Comparison of ENCODE assay signal across 15 cellular contexts in the genomic region with DNA sequence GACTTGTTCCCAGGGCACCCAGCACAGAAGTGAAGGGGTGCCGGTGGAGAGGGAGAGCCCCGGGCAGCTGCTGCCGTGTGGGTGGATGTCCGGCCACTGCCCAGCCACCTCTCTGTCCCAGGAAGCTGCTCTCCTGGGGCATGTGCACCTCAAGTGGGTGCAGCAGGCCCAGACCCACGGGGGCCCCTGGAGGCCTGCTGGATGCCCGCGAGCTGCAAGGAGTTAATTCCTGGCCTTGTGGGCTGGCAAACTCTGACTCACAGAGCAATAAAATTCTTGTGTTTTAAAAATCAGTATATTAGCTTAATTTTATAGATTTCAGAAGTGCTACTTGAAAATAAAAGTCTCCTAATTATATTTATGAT.
"Had no signal": no experiment of that assay in that cellular context is flagged by ENCODE, and none has a peak within 500 bp of the region (broad histone marks: within the 10 kb centered on the region; RNA-seq: fewer than 3 reads in every experiment).

No MANE protein-coding gene starts in this region.

- DNase-seq: activated CD4-positive, alpha-beta T cell treated with anti-CD3 and anti-CD28 coated beads for 36 hours; activated CD8-positive, alpha-beta T cell treated with anti-CD3 and anti-CD28 coated beads, Interleukin-2, amount 10 ng/mL, durations not matched to agents 7 days and 5 days; activated naive CD4-positive, alpha-beta T cell treated with anti-CD3 and anti-CD28 coated beads for 36 hours; central memory CD4-positive, alpha-beta T cell; effector CD8-positive, alpha-beta T cell; T-cell; WERI-Rb-1 had no signal

- H3K4me1 ChIP-seq: parathyroid adenoma had no signal

- H3K9me3 Mint-ChIP-seq: activated naive CD4-positive, alpha-beta T cell treated with anti-CD3 and anti-CD28 coated beads for 36 hours; activated T-helper 17 cell treated with anti-CD3 and anti-CD28 coated beads, Interleukin-2, amount 50 U/mL, for 72 hours; neural crest cell; stimulated activated effector memory CD8-positive, alpha-beta T cell treated with anti-CD3 and anti-CD28 coated beads, Interleukin-12 subunit alpha, Interleukin-12 subunit beta, amount 100 ng/mL, for 72 hours; T-cell had no signal

- H3K4me3 Mint-ChIP-seq: activated CD4-positive, alpha-beta T cell treated with anti-CD3 and anti-CD28 coated beads for 36 hours; activated CD8-positive, alpha-beta T cell treated with anti-CD3 and anti-CD28 coated beads, Interleukin-2, amount 10 ng/mL, durations not matched to agents 7 days and 5 days; activated naive CD4-positive, alpha-beta T cell treated with anti-CD3 and anti-CD28 coated beads for 36 hours; activated T-helper 17 cell treated with anti-CD3 and anti-CD28 coated beads, Interleukin-2, amount 50 U/mL, for 72 hours; neural crest cell; stimulated activated effector memory CD8-positive, alpha-beta T cell treated with anti-CD3 and anti-CD28 coated beads, Interleukin-12 subunit alpha, Interleukin-12 subunit beta, amount 100 ng/mL, for 72 hours; T-cell had no signal

- H3K36me3 Mint-ChIP-seq: stimulated activated effector memory CD8-positive, alpha-beta T cell treated with anti-CD3 and anti-CD28 coated beads, Interleukin-12 subunit alpha, Interleukin-12 subunit beta, amount 100 ng/mL, for 72 hours; T-cell had no signal

- H2AFZ ChIP-seq: parathyroid adenoma had no signal

- H3K9me3 ChIP-seq: heart right ventricle, transverse colon had no signal

- ATAC-seq: activated CD4-positive, alpha-beta T cell treated with anti-CD3 and anti-CD28 coated beads for 36 hours; activated CD8-positive, alpha-beta T cell treated with anti-CD3 and anti-CD28 coated beads, Interleukin-2, amount 10 ng/mL, durations not matched to agents 7 days and 5 days; activated T-helper 17 cell treated with anti-CD3 and anti-CD28 coated beads, Interleukin-2, amount 50 U/mL, for 72 hours; stimulated activated effector memory CD8-positive, alpha-beta T cell treated with anti-CD3 and anti-CD28 coated beads, Interleukin-12 subunit alpha, Interleukin-12 subunit beta, amount 100 ng/mL, for 72 hours; T-cell had no signal

- H3K27me3 Mint-ChIP-seq: activated CD4-positive, alpha-beta T cell treated with anti-CD3 and anti-CD28 coated beads for 36 hours; activated T-helper 17 cell treated with anti-CD3 and anti-CD28 coated beads, Interleukin-2, amount 50 U/mL, for 72 hours; T-cell had no signal

- H3K4me3 ChIP-seq: coronary artery, heart right ventricle, skin epidermis, transverse colon had no signal

- H3K4me1 Mint-ChIP-seq: activated CD4-positive, alpha-beta T cell treated with anti-CD3 and anti-CD28 coated beads for 36 hours; activated T-helper 17 cell treated with anti-CD3 and anti-CD28 coated beads, Interleukin-2, amount 50 U/mL, for 72 hours; stimulated activated effector memory CD8-positive, alpha-beta T cell treated with anti-CD3 and anti-CD28 coated beads, Interleukin-12 subunit alpha, Interleukin-12 subunit beta, amount 100 ng/mL, for 72 hours had no signal

- H3K27me3 ChIP-seq: heart right ventricle, transverse colon had no signal

- H3K79me2 ChIP-seq: parathyroid adenoma had no signal

- H3K27ac Mint-ChIP-seq: activated CD4-positive, alpha-beta T cell treated with anti-CD3 and anti-CD28 coated beads for 36 hours; activated CD8-positive, alpha-beta T cell treated with anti-CD3 and anti-CD28 coated beads, Interleukin-2, amount 10 ng/mL, durations not matched to agents 7 days and 5 days; activated naive CD4-positive, alpha-beta T cell treated with anti-CD3 and anti-CD28 coated beads for 36 hours; activated T-helper 17 cell treated with anti-CD3 and anti-CD28 coated beads, Interleukin-2, amount 50 U/mL, for 72 hours; stimulated activated effector memory CD8-positive, alpha-beta T cell treated with anti-CD3 and anti-CD28 coated beads, Interleukin-12 subunit alpha, Interleukin-12 subunit beta, amount 100 ng/mL, for 72 hours; T-cell had no signal

- H3K27ac ChIP-seq: coronary artery, heart right ventricle, parathyroid adenoma, skin epidermis, transverse colon, WERI-Rb-1 had no signal

- H3K36me3 ChIP-seq: heart right ventricle, transverse colon, WERI-Rb-1 had no signal
